ENCODE assay signal across 26 cellular contexts in genomic region chr6:170449835-170450753, GRCh38.
DNase-seq lines count a peak whose midpoint lies in the region; ATAC-seq, FAIRE-seq and TF ChIP-seq lines count a peak whose summit lies in the region.
"Had no signal": no experiment of that assay in that cellular context is flagged by ENCODE, and none has a peak within 500 bp of the region (broad histone marks: within the 10 kb centered on the region; RNA-seq: fewer than 3 reads in every experiment).

No MANE protein-coding gene starts in this region.

- H4K20me1 ChIP-seq in H1 (replicated peaks in 1 of 2; ENCODE audit: control insufficient read depth in 1 of 2, insufficient read depth in 2 of 2, low read length in 2 of 2): peaks cover 0 to 4% of the 10 kb centered on the region in 2 experiments
- H4K20me1 ChIP-seq in OCI-LY7 (ENCODE audit: insufficient read depth, low read length): no peaks in the 10 kb centered on the region

- H3K14ac ChIP-seq in H1 (ENCODE audit: insufficient read length): no peak overlapping the region

- peak overlapping the region; percentile 66 for H4K91ac ChIP-seq in H1 (replicated peaks; ENCODE audit: insufficient read length, low read length)

- DNase-seq in NB4 (ENCODE audit: low read depth) (peak; percentile 39), NCI-H2227 treated with DMSO at 0.1 percent for 48 hours (lab: John Stamatoyannopoulos, UW) (peak; percentile 17), H1 (ENCODE audit: low read depth in 1 of 2, low spot score in 2 of 2) (no peak), mesenteric fat pad (ENCODE audit: low spot score) (peak; percentile 69), ACHN (no peak), OCI-LY7 (ENCODE audit: low spot score) (no peak)
- DNase-seq in T-helper 2 cell treated with Interferon-gamma antibody and Interleukin-4, amounts not matched to agents 5 μg/mL and 100 μg/mL, for 36 hours (ENCODE audit: low spot score): no peak
- DNase-seq: activated CD4-positive, alpha-beta T cell treated with anti-CD3 and anti-CD28 coated beads, Interleukin-2, amount 50 U/mL, for 1 hour; effector memory CD4-positive, alpha-beta T cell; esophagus squamous epithelium; KBM-7; MG63; NCI-H1436 treated with DMSO at 0.1 percent for 48 hours; OCI-M1; Right ventricle myocardium superior; stomach; T-helper 9 cell; transverse colon had no signal

- H3K9me2 ChIP-seq in OCI-LY7 (ENCODE audit: insufficient read depth, low read length): no peaks in the 10 kb centered on the region

- H3K4me1 ChIP-seq in H1 (replicated peaks in 1 of 4; ENCODE audit: control insufficient read depth in 3 of 4, insufficient read depth in 4 of 4, low read length in 3 of 4) (peaks cover 0 to 4% (median under 1%) of the 10 kb centered on the region in 4 experiments; a peak in 1 of 7 replicates), OCI-LY7 (ENCODE audit: insufficient read depth, low read length, poor library complexity, severe bottlenecking) (no peaks in the 10 kb centered on the region)
- H3K4me1 ChIP-seq: esophagus squamous epithelium, stomach, transverse colon had no signal

- H3K9ac ChIP-seq in H1 (replicated peaks in 1 of 4; ENCODE audit: extremely low read depth in 1 of 4, low read depth in 3 of 4, low read length in 3 of 4): no peak overlapping the region

- H3K27ac Mint-ChIP-seq in T-helper 2 cell treated with Interferon-gamma antibody and Interleukin-4, amounts not matched to agents 5 μg/mL and 100 μg/mL, for 36 hours: no peak overlapping the region
- H3K27ac Mint-ChIP-seq: activated naive CD8-positive, alpha-beta T cell; activated T-helper 2 cell treated with anti-CD3 and anti-CD28 coated beads, Interferon-gamma antibody, Interleukin-2, Interleukin-4, amounts not matched to agents 10 μg/mL and 5 μg/mL and 100 μg/mL, durations not matched to agents 14 hours and 24 hours and 36 hours had no signal

- no peak for ATAC-seq in GM21515 (IDR thresholded peaks at IDR 0.05; ENCODE audit: unreplicated experiment)
- ATAC-seq: GM12878 had no signal

- POLR2A ChIA-PET in H1 (lab: Charles Lee; ENCODE audit: partially characterized antibody) (no interaction called here), OCI-LY7 (lab: Charles Lee) (no interaction called here)

- no peak overlapping the region for H3K4ac ChIP-seq in H1 (replicated peaks; ENCODE audit: insufficient read length, low read depth, low read length)

- peaks cover 3% of the 10 kb centered on the region for H3K4me1 Mint-ChIP-seq in T-helper 2 cell treated with Interferon-gamma antibody and Interleukin-4, amounts not matched to agents 5 μg/mL and 100 μg/mL, for 36 hours (ENCODE audit: low read depth)

- no peak overlapping the region for H3K4me3 ChIP-seq in NB4 (ENCODE audit: low read depth, low read length)
- H3K4me3 ChIP-seq in H1 (ENCODE audit: extremely low read depth in 1 of 4, insufficient read depth in 2 of 4, low read depth in 3 of 4, low read length in 4 of 4): no peak overlapping the region
- no peak overlapping the region for H3K4me3 ChIP-seq in OCI-LY7 (ENCODE audit: low read depth, low read length, poor library complexity, severe bottlenecking)
- H3K4me3 ChIP-seq: esophagus squamous epithelium, GM12878, lung, MG63, stomach, transverse colon had no signal

- TF ChIP-seq POLR2A in NB4 (IDR thresholded peaks at IDR 0.05; ENCODE audit: extremely low read depth, insufficient read length) (no peak), H1 (IDR thresholded peaks at IDR 0.05; ENCODE audit: control extremely low read depth in 1 of 2, low read depth in 2 of 2, low read length in 2 of 2) (no peak)

- H4K5ac ChIP-seq in H1 (ENCODE audit: insufficient read length, low read depth, low read length): no peak overlapping the region

- in situ Hi-C loops in ACHN (cut with HindIII; ENCODE audit: low pct_ligation_motif_present, low pct_unique_long_range_greater_than_20kb, low sequenced_read_pairs): no loop called here

- no peak for TF ChIP-seq EP300 in H1 (IDR thresholded peaks at IDR 0.05; ENCODE audit: borderline replicate concordance in 1 of 2, low read depth in 2 of 2, low read length in 2 of 2)

- intact Hi-C loops in OCI-LY7 (cut with micrococcal nuclease; ENCODE audit: unreplicated experiment): no loop called here

- no peak overlapping the region for H2BK15ac ChIP-seq in H1 (ENCODE audit: low read length)

- no peaks in the 10 kb centered on the region for H3K36me3 Mint-ChIP-seq in T-helper 2 cell treated with Interferon-gamma antibody and Interleukin-4, amounts not matched to agents 5 μg/mL and 100 μg/mL, for 36 hours (ENCODE audit: low read depth)
- H3K36me3 Mint-ChIP-seq: activated naive CD8-positive, alpha-beta T cell had no signal

- no TSS peak for BruUV-seq in OCI-LY7 (replicated peaks; lab: Mats Ljungman, UMichigan)

- H2AFZ ChIP-seq in H1 (ENCODE audit: low read length) (no peak overlapping the region), OCI-LY7 (ENCODE audit: low read length) (no peak overlapping the region)

- H3K4me2 ChIP-seq in H1 (ENCODE audit: insufficient read depth in 1 of 2, low read depth in 2 of 2, low read length in 2 of 2) (no peak overlapping the region), OCI-LY7 (ENCODE audit: low read length) (no peak overlapping the region)

- H3K79me2 ChIP-seq in H1 (ENCODE audit: control insufficient read depth in 1 of 2, insufficient read depth in 2 of 2, low read length in 2 of 2): no peaks in the 10 kb centered on the region
- no peaks in the 10 kb centered on the region for H3K79me2 ChIP-seq in OCI-LY7 (ENCODE audit: insufficient read depth, low read depth, low read length)

- no peak for FAIRE-seq in H1 (lab: Jason Lieb, UNC)
- FAIRE-seq: frontal cortex, GM12878, islet of Langerhans had no signal

- H3K27me3 ChIP-seq in H1 (replicated peaks in 1 of 4; ENCODE audit: control insufficient read depth in 3 of 4, extremely low read depth in 1 of 4, insufficient read depth in 3 of 4, low read length in 3 of 4): no peaks in the 10 kb centered on the region
- H3K27me3 ChIP-seq: MG63, transverse colon had no signal

- H2BK12ac ChIP-seq in H1 (ENCODE audit: low read depth, low read length): no peak overlapping the region

- 0 out of 2 replicates have a peak overlapping the region, but pooled peaks have one; percentile 36 for H4K8ac ChIP-seq in H1 (ENCODE audit: extremely low read depth, insufficient read depth, low read length)

- no peak for TF ChIP-seq CTCF in NB4 (IDR thresholded peaks at IDR 0.05; ENCODE audit: low read depth, low read length)
- TF ChIP-seq CTCF in H1 (IDR thresholded peaks at IDR 0.05; ENCODE audit: control extremely low read depth in 1 of 3, insufficient read depth in 1 of 3, low read depth in 1 of 3, low read length in 3 of 3): no peak
- no peak for TF ChIP-seq CTCF in OCI-LY7 (conservative IDR thresholded peaks at IDR 0.05; ENCODE audit: low read length)

- no peaks in the 10 kb centered on the region for H3K79me1 ChIP-seq in H1 (ENCODE audit: low read depth, low read length)

- no peak overlapping the region for H2BK20ac ChIP-seq in H1 (ENCODE audit: low read length)

- no peak overlapping the region for H3K56ac ChIP-seq in H1 (replicated peaks; ENCODE audit: insufficient read length, low read depth, low read length)

- H3K9me3 ChIP-seq in H1 (ENCODE audit: insufficient read depth in 2 of 2, low read depth in 1 of 2, low read length in 1 of 2) (no peaks in the 10 kb centered on the region), OCI-LY7 (ENCODE audit: low read length) (no peaks in the 10 kb centered on the region)
- H3K9me3 ChIP-seq: esophagus squamous epithelium, MG63, stomach, transverse colon had no signal

- H3K27ac ChIP-seq in H1 (ENCODE audit: low read depth, low read length) (no peak overlapping the region), OCI-LY7 (ENCODE audit: low read depth, low read length, poor library complexity, severe bottlenecking) (no peak overlapping the region)
- H3K27ac ChIP-seq: C4-2B, esophagus squamous epithelium, stomach, transverse colon had no signal

- WGBS in H1 (ENCODE audit: extremely low coverage in 1 of 2, insufficient coverage in 1 of 2, insufficient read length in 1 of 2, insufficient replicate concordance in 2 of 2, low coverage in 1 of 2, low lambda C conversion rate in 2 of 2, missing lambda C conversion rate in 1 of 2), 2 experiments: 91% methylated on average over 32 of the region's 32 CpGs; no CpG with 5 or more reads in 1 of the 2 experiments

- no peak overlapping the region for H3K18ac ChIP-seq in H1 (ENCODE audit: extremely low read depth, low read length)

- H3K36me3 ChIP-seq in H1 (ENCODE audit: control insufficient read depth in 2 of 4, insufficient read depth in 4 of 4, low read length in 3 of 4): no peaks in the 10 kb centered on the region
- H3K36me3 ChIP-seq in OCI-LY7 (ENCODE audit: insufficient read depth, low read length): no peaks in the 10 kb centered on the region
- H3K36me3 ChIP-seq: esophagus squamous epithelium, MG63, stomach, transverse colon had no signal

- no peak overlapping the region for H2BK120ac ChIP-seq in H1 (replicated peaks; ENCODE audit: low read depth, low read length)

- peaks cover 5% of the 10 kb centered on the region; the same call in 1 of the 2 replicates for H3K23me2 ChIP-seq in H1 (ENCODE audit: low read depth, low read length)

- no peak overlapping the region for H3K4me3 Mint-ChIP-seq in T-helper 2 cell treated with Interferon-gamma antibody and Interleukin-4, amounts not matched to agents 5 μg/mL and 100 μg/mL, for 36 hours
- H3K4me3 Mint-ChIP-seq: activated naive CD8-positive, alpha-beta T cell had no signal

- CTCF ChIA-PET in H1 (lab: Charles Lee; ENCODE audit: partially characterized antibody) (interaction anchor here (0.5 to 1.6 kb wide), 5 partner anchors 15 to 163 kb away, joined by 3 to 4 read pairs (median 3); no protein-coding TSS in a partner anchor), OCI-LY7 (lab: Charles Lee; ENCODE audit: unreplicated experiment) (no interaction called here)

- no peaks in the 10 kb centered on the region for H3K9me3 Mint-ChIP-seq in T-helper 2 cell treated with Interferon-gamma antibody and Interleukin-4, amounts not matched to agents 5 μg/mL and 100 μg/mL, for 36 hours
- H3K9me3 Mint-ChIP-seq: activated T-helper 2 cell treated with anti-CD3 and anti-CD28 coated beads, Interferon-gamma antibody, Interleukin-2, Interleukin-4, amounts not matched to agents 10 μg/mL and 5 μg/mL and 100 μg/mL, durations not matched to agents 14 hours and 24 hours and 36 hours had no signal

- H3K23ac ChIP-seq in H1 (ENCODE audit: insufficient read length): no peak overlapping the region

- no peak for TF ChIP-seq RAD21 in H1 (IDR thresholded peaks at IDR 0.05 in 1 of 2, conservative IDR thresholded peaks at IDR 0.05 in 1 of 2; ENCODE audit: low read depth in 2 of 2, low read length in 2 of 2)

- no peak overlapping the region for H2BK5ac ChIP-seq in H1 (ENCODE audit: low read depth, low read length)

- H3K27me3 Mint-ChIP-seq in T-helper 2 cell treated with Interferon-gamma antibody and Interleukin-4, amounts not matched to agents 5 μg/mL and 100 μg/mL, for 36 hours (ENCODE audit: low read depth): no peaks in the 10 kb centered on the region
- H3K27me3 Mint-ChIP-seq: activated naive CD8-positive, alpha-beta T cell had no signal

- H2AK5ac ChIP-seq in H1 (ENCODE audit: low read depth, low read length): no peak overlapping the region

TF ChIP-seq in H1, 55 proteins besides CTCF, POLR2A, EP300 and RAD21 (continues in another document):
- TF ChIP-seq CHD2 (IDR thresholded peaks at IDR 0.05; ENCODE audit: low read length): no peak
- no peak for TF ChIP-seq KDM1A (IDR thresholded peaks at IDR 0.05; ENCODE audit: borderline replicate concordance, low read length)
- TF ChIP-seq NRF1 (IDR thresholded peaks at IDR 0.05; ENCODE audit: low read depth, low read length): no peak
- TF ChIP-seq KDM4A (IDR thresholded peaks at IDR 0.05; ENCODE audit: low read depth, low read length, severe bottlenecking): no peak

Comparison
In these comparisons a context has a peak if more than half of its experiments do, and no peak if none do; other contexts are left out.
1. DNase-seq: peak in NB4 (single experiment), NCI-H2227 treated with DMSO at 0.1 percent for 48 hours (single experiment) and mesenteric fat pad (single experiment); none in H1 (0 of 2), ACHN (single experiment), T-helper 2 cell treated with Interferon-gamma antibody and Interleukin-4, amounts not matched to agents 5 μg/mL and 100 μg/mL, for 36 hours (single experiment) and OCI-LY7 (single experiment).